ENCODE assay signal across 1 cellular context in the genomic region with DNA sequence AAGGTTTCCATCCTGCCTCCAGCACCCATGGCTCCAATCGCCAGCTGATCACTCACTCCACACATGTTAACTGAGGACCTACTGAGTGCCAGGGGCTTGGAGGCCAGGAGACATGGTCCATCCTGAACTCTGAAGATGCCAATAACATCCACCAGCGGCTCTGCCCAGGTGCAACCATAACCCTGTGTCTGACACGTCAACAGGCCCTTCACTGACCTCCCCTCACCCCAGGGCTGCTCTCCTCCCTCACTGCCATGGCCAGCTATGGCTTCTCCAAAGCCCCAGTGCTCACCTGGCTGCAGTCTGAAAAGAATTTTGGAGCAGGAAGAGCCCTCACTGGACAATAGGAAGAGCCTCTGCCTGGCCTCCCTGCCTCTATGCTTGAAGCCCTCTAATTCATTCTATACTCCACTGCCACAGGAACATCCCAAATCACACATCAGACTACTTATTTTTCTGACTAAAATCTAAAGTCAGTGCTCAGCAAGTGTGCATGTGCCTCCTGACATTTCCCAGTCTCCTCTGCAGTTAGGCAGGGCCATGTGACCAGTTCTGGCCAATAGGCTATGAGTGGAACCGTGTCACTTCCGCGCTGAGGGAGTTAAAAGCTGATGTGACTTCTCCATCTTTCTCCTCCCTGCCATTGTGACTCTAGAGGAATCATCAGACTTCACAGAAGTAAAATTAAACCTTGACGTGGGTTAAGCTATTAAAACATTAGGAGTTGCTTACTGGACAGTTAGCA.
TF ChIP-seq lines count a peak whose summit lies in the region.

No MANE protein-coding gene starts in this region.

TF ChIP-seq in GM12878, 131 proteins besides CTCF, POLR2A, EP300 and RAD21:
- TF ChIP-seq, protein P1, sequence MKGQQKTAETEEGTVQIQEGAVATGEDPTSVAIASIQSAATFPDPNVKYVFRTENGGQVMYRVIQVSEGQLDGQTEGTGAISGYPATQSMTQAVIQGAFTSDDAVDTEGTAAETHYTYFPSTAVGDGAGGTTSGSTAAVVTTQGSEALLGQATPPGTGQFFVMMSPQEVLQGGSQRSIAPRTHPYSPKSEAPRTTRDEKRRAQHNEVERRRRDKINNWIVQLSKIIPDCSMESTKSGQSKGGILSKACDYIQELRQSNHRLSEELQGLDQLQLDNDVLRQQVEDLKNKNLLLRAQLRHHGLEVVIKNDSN (IDR thresholded peaks at IDR 0.05; ENCODE audit: borderline replicate concordance, extremely low read length, insufficient read depth, low read depth, low read length): peak; percentile 57
- TF ChIP-seq, protein P2, sequence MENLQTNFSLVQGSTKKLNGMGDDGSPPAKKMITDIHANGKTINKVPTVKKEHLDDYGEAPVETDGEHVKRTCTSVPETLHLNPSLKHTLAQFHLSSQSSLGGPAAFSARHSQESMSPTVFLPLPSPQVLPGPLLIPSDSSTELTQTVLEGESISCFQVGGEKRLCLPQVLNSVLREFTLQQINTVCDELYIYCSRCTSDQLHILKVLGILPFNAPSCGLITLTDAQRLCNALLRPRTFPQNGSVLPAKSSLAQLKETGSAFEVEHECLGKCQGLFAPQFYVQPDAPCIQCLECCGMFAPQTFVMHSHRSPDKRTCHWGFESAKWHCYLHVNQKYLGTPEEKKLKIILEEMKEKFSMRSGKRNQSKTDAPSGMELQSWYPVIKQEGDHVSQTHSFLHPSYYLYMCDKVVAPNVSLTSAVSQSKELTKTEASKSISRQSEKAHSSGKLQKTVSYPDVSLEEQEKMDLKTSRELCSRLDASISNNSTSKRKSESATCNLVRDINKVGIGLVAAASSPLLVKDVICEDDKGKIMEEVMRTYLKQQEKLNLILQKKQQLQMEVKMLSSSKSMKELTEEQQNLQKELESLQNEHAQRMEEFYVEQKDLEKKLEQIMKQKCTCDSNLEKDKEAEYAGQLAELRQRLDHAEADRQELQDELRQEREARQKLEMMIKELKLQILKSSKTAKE (IDR thresholded peaks at IDR 0.05; ENCODE audit: low read depth, poor library complexity, severe bottlenecking): no peak
